8 cellular contexts compared by ENCODE assay signal in the genomic region with DNA sequence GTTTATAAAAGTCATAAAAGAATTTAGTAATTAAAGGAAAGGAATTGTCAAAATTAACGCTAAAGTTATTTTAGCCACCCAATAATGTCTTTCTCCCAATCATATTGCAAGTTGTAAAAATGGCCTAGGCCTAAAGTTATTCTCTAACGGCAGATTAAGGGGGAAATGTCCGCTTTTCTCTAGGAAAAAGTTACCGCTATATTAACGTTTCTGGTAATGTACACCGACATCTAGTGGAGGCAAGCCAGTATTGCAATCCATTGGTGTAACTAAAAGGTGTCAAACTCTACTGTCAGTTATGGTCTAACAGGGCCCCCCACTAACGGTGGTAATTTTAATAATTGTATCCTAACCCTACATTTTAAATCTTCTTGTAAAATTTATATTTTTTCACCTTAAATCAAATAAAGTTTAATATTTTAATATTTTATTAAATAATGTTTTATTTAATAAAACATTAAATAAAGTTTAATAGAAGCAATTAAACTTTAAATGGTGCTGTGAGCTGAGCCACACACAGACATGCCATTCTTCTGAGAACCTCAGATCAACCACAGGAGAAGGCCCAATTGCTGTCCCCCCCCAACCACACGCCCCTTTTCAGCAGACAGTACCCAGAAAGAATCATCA. TPM values are rescaled to one million over a fixed set of nuclear protein-coding genes. Genes with fewer than 3 reads are reported as not detected.
DNase-seq lines count a peak whose midpoint lies in the region; ATAC-seq and TF ChIP-seq lines count a peak whose summit lies in the region.

No MANE protein-coding gene starts in this region.

- H3K4me1 Mint-ChIP-seq in activated CD8-positive, alpha-beta T cell treated with anti-CD3 and anti-CD28 coated beads for 36 hours (ENCODE audit: low read depth), result no peaks in the 10 kb centered on the region

- no peak overlapping the region for H3K4me3 Mint-ChIP-seq in activated CD8-positive, alpha-beta T cell treated with anti-CD3 and anti-CD28 coated beads for 36 hours

- no peak overlapping the region for H3K27ac ChIP-seq in psoas muscle

- H3K9me3 ChIP-seq in psoas muscle, result no peaks in the 10 kb centered on the region

- H3K4me1 ChIP-seq in psoas muscle, result no peaks in the 10 kb centered on the region

- POLR2A ChIA-PET in GM10248 (lab: Yijun Ruan, JAX), result no interaction called here
- POLR2A ChIA-PET in activated CD8-positive, alpha-beta T cell treated with anti-CD3 and anti-CD28 coated beads for 36 hours (lab: Charles Lee), result no interaction called here

- DNase-seq in A172 (ENCODE audit: low spot score) (peak; percentile 65), GM10248 (ENCODE audit: extremely low spot score) (peak; percentile 37), NCI-H226 (peak; percentile 36), fibroblast of pulmonary artery (ENCODE audit: low read depth) (peak; percentile 67), psoas muscle (no peak), middle frontal gyrus (ENCODE audit: extremely low spot score, low spot score) (no peak)
- DNase-seq in activated CD8-positive, alpha-beta T cell treated with anti-CD3 and anti-CD28 coated beads for 36 hours, result peak; percentile 74

- intact Hi-C loops in activated CD8-positive, alpha-beta T cell treated with anti-CD3 and anti-CD28 coated beads for 36 hours (cut with micrococcal nuclease), result loop anchor here (10.0 kb wide), 1 partner anchor 96 kb away; no protein-coding TSS in a partner anchor
- intact Hi-C loops in psoas muscle (cut with DNase I), result loop anchor here (5.0 kb wide), 2 partner anchors 98 to 273 kb away; no protein-coding TSS in a partner anchor

- H3K4me3 ChIP-seq in fibroblast of pulmonary artery (replicated peaks; ENCODE audit: low read depth, low read length) (no peak overlapping the region), psoas muscle (peak overlapping the region; percentile 34)

- TF ChIP-seq CTCF in GM10248 (IDR thresholded peaks at IDR 0.05; ENCODE audit: control extremely low read depth, extremely low read depth, low read depth, missing control alignments), result peak; percentile 82
- TF ChIP-seq CTCF in activated CD8-positive, alpha-beta T cell treated with anti-CD3 and anti-CD28 coated beads for 36 hours (IDR thresholded peaks at IDR 0.05), result peak; percentile 92
- TF ChIP-seq CTCF in fibroblast of pulmonary artery (IDR thresholded peaks at IDR 0.05; ENCODE audit: low read length, missing control alignments), result peak; percentile 85
- TF ChIP-seq CTCF in psoas muscle (IDR thresholded peaks at IDR 0.05), result peak; percentile 86

- H3K36me3 Mint-ChIP-seq in activated CD8-positive, alpha-beta T cell treated with anti-CD3 and anti-CD28 coated beads for 36 hours (ENCODE audit: low read depth), result no peaks in the 10 kb centered on the region

- no peaks in the 10 kb centered on the region for H3K27me3 ChIP-seq in psoas muscle (ENCODE audit: insufficient read depth in 3 of 3, low read length in 2 of 3)

- peak; percentile 67 for ATAC-seq in activated CD8-positive, alpha-beta T cell treated with anti-CD3 and anti-CD28 coated beads for 36 hours
- ATAC-seq in psoas muscle (peak in 2 of 4 donors; percentile 51 to 59), GM19035 (IDR thresholded peaks at IDR 0.05; ENCODE audit: unreplicated experiment) (no peak)

- H3K27me3 Mint-ChIP-seq in activated CD8-positive, alpha-beta T cell treated with anti-CD3 and anti-CD28 coated beads for 36 hours, result no peaks in the 10 kb centered on the region

- H3K9me3 Mint-ChIP-seq in activated CD8-positive, alpha-beta T cell treated with anti-CD3 and anti-CD28 coated beads for 36 hours, result no peaks in the 10 kb centered on the region

- no peak overlapping the region for H3K27ac Mint-ChIP-seq in activated CD8-positive, alpha-beta T cell treated with anti-CD3 and anti-CD28 coated beads for 36 hours

- WGBS in psoas muscle, 3 donors, result 17 to 18% (median 18%) methylated on average over 8 of the region's 8 CpGs

- H3K36me3 ChIP-seq in psoas muscle (ENCODE audit: insufficient read depth in 1 of 2, low read depth in 1 of 2), result no peaks in the 10 kb centered on the region

- CTCF ChIA-PET in GM10248 (lab: Yijun Ruan, JAX), result interaction anchor here (1.0 to 4.0 kb wide), 4 partner anchors 10 to 284 kb away, joined by 3 to 15 read pairs (median 5); no protein-coding TSS in a partner anchor
- CTCF ChIA-PET in activated CD8-positive, alpha-beta T cell treated with anti-CD3 and anti-CD28 coated beads for 36 hours (lab: Charles Lee), result interaction anchor here (3.0 kb wide), 1 partner anchor 98 kb away, joined by 42 read pairs; no protein-coding TSS in a partner anchor

RNA-seq across cellular contexts. Expression of a gene that starts 35.9 kb away (rescaled TPM):
- total RNA-seq in A172 (2014; rRNA removed; shearing (Covaris generic)), result 4.2 and 6.6 TPM in 2 replicates
- total RNA-seq in activated CD8-positive, alpha-beta T cell treated with anti-CD3 and anti-CD28 coated beads for 36 hours, result 1 to 10 TPM; 7.7 to 9.0 TPM
- total RNA-seq in psoas muscle, result 10 to 100 TPM in 3 of 4 donors, 1 to 10 TPM in 1; 9.1 to 16.3 (median 10.9) TPM
- 10 to 100 TPM in 1 of 3 donors, 1 to 10 TPM in 2; 3.8 to 13.1 (median 9.9) TPM for polyA plus RNA-seq in psoas muscle

RNA-seq across cellular contexts. Expression of a gene that starts 42.8 kb away (rescaled TPM):
- total RNA-seq in A172 (2014; rRNA removed; shearing (Covaris generic)), result 0.31 and 1.5 TPM in 2 replicates
- 1 to 10 TPM; 2.0 to 2.4 TPM for total RNA-seq in activated CD8-positive, alpha-beta T cell treated with anti-CD3 and anti-CD28 coated beads for 36 hours
- 1 to 10 TPM; 1.1 to 2.6 (median 1.3) TPM for total RNA-seq in psoas muscle
- polyA plus RNA-seq in psoas muscle, result 1 to 10 TPM; 1.1 to 2.4 (median 1.9) TPM

RNA-seq across cellular contexts. Expression of a gene that starts 53.6 kb away (rescaled TPM):
- 11.5 and 14.0 TPM in 2 replicates for total RNA-seq in A172 (2014; rRNA removed; shearing (Covaris generic))
- total RNA-seq in activated CD8-positive, alpha-beta T cell treated with anti-CD3 and anti-CD28 coated beads for 36 hours, result 1 to 10 TPM; 1.6 to 1.9 TPM
- total RNA-seq in psoas muscle, result 1 to 10 TPM; 2.5 to 5.3 (median 3.1) TPM
- 1 to 10 TPM; 2.3 to 8.7 (median 2.6) TPM for polyA plus RNA-seq in psoas muscle

Comparison
In these comparisons a context has a peak if more than half of its experiments do, and no peak if none do; other contexts are left out.
1. DNase-seq: peak in A172 (single experiment), GM10248 (single experiment), NCI-H226 (single experiment), activated CD8-positive, alpha-beta T cell treated with anti-CD3 and anti-CD28 coated beads for 36 hours (single experiment) and fibroblast of pulmonary artery (single experiment); none in psoas muscle (0 of 2) and middle frontal gyrus (single experiment).
2. Peak in every context shown above with its lines, with median percentiles within 50 percentile points of each other: CTCF ChIP-seq.